In genomic region chr6:16821834-16822264, GRCh38 we compare ENCODE assay signal across 1 cellular context.
A peak's percentile ranks its signal among the peaks of the same experiment; 100 is the strongest.
TF ChIP-seq lines count a peak whose summit lies in the region.

No MANE protein-coding gene starts in this region.

TF ChIP-seq in HepG2, 621 proteins besides CTCF, POLR2A, EP300 and RAD21 (continued from another document and continues in another):
- TF ChIP-seq ZNF770 (CRISPR knock-in tag; IDR thresholded peaks at IDR 0.05) (0 out of 2 replicates have a peak, but pooled peaks have one; percentile 33), ZBTB40 (IDR thresholded peaks at IDR 0.05) (no peak), ZBTB40 (CRISPR knock-in tag; IDR thresholded peaks at IDR 0.05) (peak; percentile 95), ZBTB38 (CRISPR knock-in tag; IDR thresholded peaks at IDR 0.05) (0 out of 2 replicates have a peak, but pooled peaks have one; percentile 44), ISL2 (CRISPR knock-in tag; IDR thresholded peaks at IDR 0.05) (peak; percentile 96), CC2D1A (CRISPR knock-in tag; IDR thresholded peaks at IDR 0.05) (no peak), ZNF7 (CRISPR knock-in tag; IDR thresholded peaks at IDR 0.05) (peak; percentile 10; the same call in 1 of the 2 replicates), THAP11 (CRISPR knock-in tag; IDR thresholded peaks at IDR 0.05) (peak; percentile 85), ZNF687 (CRISPR knock-in tag; IDR thresholded peaks at IDR 0.05) (peak; percentile 43; the same call in 1 of the 2 replicates), DNMT1 (CRISPR knock-in tag; IDR thresholded peaks at IDR 0.05) (peak; percentile 23; the same call in 1 of the 2 replicates), ZNF766 (CRISPR knock-in tag; IDR thresholded peaks at IDR 0.05; ENCODE audit: borderline replicate concordance) (peak; percentile 68; the same call in 1 of the 2 replicates), ZNF883 (CRISPR knock-in tag; IDR thresholded peaks at IDR 0.05; ENCODE audit: not compliant biosample characterization) (no peak), NFE2L1 (CRISPR knock-in tag; IDR thresholded peaks at IDR 0.05; ENCODE audit: borderline replicate concordance) (no peak), ZNF557 (CRISPR knock-in tag; IDR thresholded peaks at IDR 0.05) (0 out of 2 replicates have a peak, but pooled peaks have one; percentile 77), PHF21A (CRISPR knock-in tag; IDR thresholded peaks at IDR 0.05) (peak; percentile 99), ARID3A (IDR thresholded peaks at IDR 0.05; ENCODE audit: low read depth, low read length) (peak; percentile 96), PBX3 (CRISPR knock-in tag; IDR thresholded peaks at IDR 0.05; ENCODE audit: borderline replicate concordance) (no peak), SMARCC2 (IDR thresholded peaks at IDR 0.05) (0 out of 2 replicates have a peak, but pooled peaks have one; percentile 38), ZNF292 (CRISPR knock-in tag; IDR thresholded peaks at IDR 0.05; ENCODE audit: borderline replicate concordance, low read depth) (peak; percentile 97; the same call in 1 of the 2 replicates), MTA1 (CRISPR knock-in tag; IDR thresholded peaks at IDR 0.05; ENCODE audit: borderline replicate concordance) (peak; percentile 99), ATF1 (CRISPR knock-in tag; IDR thresholded peaks at IDR 0.05) (peak; percentile 85), HBP1 (CRISPR knock-in tag; IDR thresholded peaks at IDR 0.05; ENCODE audit: low read depth) (peak; percentile 81; the same call in 1 of the 2 replicates), TGIF2 (CRISPR knock-in tag; IDR thresholded peaks at IDR 0.05) (peak; percentile 99), RXRB (CRISPR knock-in tag; IDR thresholded peaks at IDR 0.05; ENCODE audit: borderline replicate concordance) (peak; percentile 100), RFX5 (IDR thresholded peaks at IDR 0.05; ENCODE audit: low read depth, low read length) (no peak), IRF1 (CRISPR knock-in tag; IDR thresholded peaks at IDR 0.05; ENCODE audit: low read depth) (no peak), MIER3 (CRISPR knock-in tag; IDR thresholded peaks at IDR 0.05; ENCODE audit: borderline replicate concordance) (peak; percentile 99), CERS6 (CRISPR knock-in tag; IDR thresholded peaks at IDR 0.05) (no peak), RBM22 (optimal IDR thresholded peaks at IDR 0.05; ENCODE audit: low read length) (no peak), KDM5B (CRISPR knock-in tag; IDR thresholded peaks at IDR 0.05; ENCODE audit: borderline replicate concordance) (peak; percentile 71; the same call in 1 of the 2 replicates), SP140L (CRISPR knock-in tag; IDR thresholded peaks at IDR 0.05; ENCODE audit: borderline replicate concordance) (peak; percentile 91; the same call in 1 of the 2 replicates), SOX6 (IDR thresholded peaks at IDR 0.05) (no peak), SOX6 (CRISPR knock-in tag; IDR thresholded peaks at IDR 0.05) (peak; percentile 98)
